Comparison of ENCODE assay signal across 10 cellular contexts in the genomic region with DNA sequence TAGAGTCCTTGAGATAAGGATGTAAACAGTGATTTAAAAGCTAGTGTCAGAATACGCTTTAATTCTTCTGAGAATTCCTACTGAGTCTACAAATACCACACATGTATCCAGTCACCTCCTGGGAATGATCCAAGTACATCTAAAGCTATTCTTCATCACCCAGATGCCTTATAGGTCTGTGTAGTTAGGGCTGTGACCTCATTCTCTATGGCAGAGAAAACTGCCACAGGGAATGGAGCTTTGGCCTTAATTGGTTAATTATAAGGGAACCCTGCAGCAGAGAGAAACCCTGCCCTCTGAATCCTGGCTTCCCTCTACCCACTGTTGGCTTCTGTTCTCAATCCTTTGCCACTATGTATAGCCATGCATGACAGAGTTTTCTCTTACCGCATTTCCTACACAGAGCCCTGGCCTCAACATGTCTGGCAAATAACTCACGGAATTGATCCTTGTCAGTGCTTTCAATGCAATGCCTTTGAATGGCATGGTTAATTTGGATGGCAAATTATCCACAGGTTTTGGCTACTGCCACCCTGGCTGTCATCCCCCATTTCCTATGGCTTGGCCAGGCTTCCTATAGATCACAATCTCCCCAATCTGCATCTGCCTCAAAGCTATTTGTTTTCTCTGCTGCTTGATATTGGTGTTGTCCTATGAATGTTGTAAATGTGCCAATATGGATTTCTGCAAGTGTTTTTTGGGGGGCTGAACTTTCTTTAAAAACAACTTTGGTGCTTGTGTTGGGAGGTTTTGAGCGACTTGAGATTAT. TPM values are rescaled to one million over a fixed set of nuclear protein-coding genes. Genes with fewer than 3 reads are reported as not detected.
A peak's percentile ranks its signal among the peaks of the same experiment; 100 is the strongest.
DNase-seq lines count a peak whose midpoint lies in the region; FAIRE-seq lines count a peak whose summit lies in the region.
"Had no signal": no experiment of that assay in that cellular context is flagged by ENCODE, and none has a peak within 500 bp of the region (broad histone marks: within the 10 kb centered on the region; RNA-seq: fewer than 3 reads in every experiment).

No MANE protein-coding gene starts in this region.

- H3K9me3 Mint-ChIP-seq in CD4-positive, alpha-beta memory T cell: peaks cover 0 to 3% (median 0%) of the 10 kb centered on the region in 8 donors

- peak overlapping the region in 2 of 7 donors; percentile 6 to 8 for H3K27ac Mint-ChIP-seq in CD4-positive, alpha-beta memory T cell

- no peaks in the 10 kb centered on the region for H3K9me3 ChIP-seq in CD4-positive, alpha-beta memory T cell (ENCODE audit: control insufficient read depth in 1 of 2, low read length in 2 of 2)

- H3K4me3 ChIP-seq in ACC112 (ENCODE audit: low read depth, low read length): no peak overlapping the region
- H3K4me3 ChIP-seq in CD4-positive, alpha-beta memory T cell (ENCODE audit: low read length in 2 of 2): no peak overlapping the region

- CTCF ChIA-PET in CD4-positive, alpha-beta memory T cell (lab: Charles Lee; ENCODE audit: partially characterized antibody): interaction anchor here (0.6 to 5.2 kb wide), 6 partner anchors 8 to 70 kb away, joined by 3 to 34 read pairs (median 6); no protein-coding TSS in a partner anchor

- H3K36me3 Mint-ChIP-seq in CD4-positive, alpha-beta memory T cell: no peaks in the 10 kb centered on the region

- peak; percentile 28 for FAIRE-seq in HTR-8/SVneo (lab: Jason Lieb, UNC)

- DNase-seq in HTR-8/SVneo (ENCODE audit: insufficient read length, low spot score) (no peak), astrocyte of the hippocampus (ENCODE audit: low read depth, low spot score) (peak; percentile 91), kidney tubule cell (ENCODE audit: low spot score) (peak; percentile 86), NCI-H524 treated with DMSO at 0.1 percent for 48 hours (lab: John Stamatoyannopoulos, UW) (no peak)
- no peak for DNase-seq in CD4-positive, alpha-beta memory T cell
- no peak for DNase-seq in effector CD8-positive, alpha-beta T cell (lab: John Stamatoyannopoulos, UW)
- DNase-seq in activated CD4-positive, alpha-beta T cell treated with anti-CD3 and anti-CD28 coated beads for 4 hours: no peak
- DNase-seq: Calu3; stimulated activated CD4-positive, alpha-beta T cell treated with anti-CD3 and anti-CD28 coated beads, Interleukin-4, amount 100 ng/mL, for 1 hour had no signal

- peaks cover 66% of the 10 kb centered on the region for H3K4me1 ChIP-seq in ACC112 (ENCODE audit: control insufficient read depth, insufficient read depth, low read length, unreplicated experiment)
- H3K4me1 ChIP-seq in CD4-positive, alpha-beta memory T cell (ENCODE audit: insufficient read depth, low read length): peaks cover 31% of the 10 kb centered on the region

- H3K27ac ChIP-seq in ACC112 (ENCODE audit: low read depth, low read length): peak overlapping the region; percentile 85
- H3K27ac ChIP-seq in CD4-positive, alpha-beta memory T cell (ENCODE audit: low read depth, low read length): no peak overlapping the region

- no peak overlapping the region for H2AFZ ChIP-seq in ACC112 (ENCODE audit: low read length, unreplicated experiment)

- H3K27me3 ChIP-seq in ACC112 (ENCODE audit: insufficient read depth, low read length): no peaks in the 10 kb centered on the region
- no peaks in the 10 kb centered on the region for H3K27me3 ChIP-seq in CD4-positive, alpha-beta memory T cell (ENCODE audit: insufficient read depth, low read length)

- POLR2A ChIA-PET in CD4-positive, alpha-beta memory T cell (lab: Charles Lee; ENCODE audit: partially characterized antibody): interaction anchor here (5.0 kb wide), 1 partner anchor 13 kb away, joined by 36 read pairs; no protein-coding TSS in a partner anchor

- intact Hi-C loops in CD4-positive, alpha-beta memory T cell (cut with micrococcal nuclease): no loop called here

- no peak overlapping the region for H3K4me3 Mint-ChIP-seq in CD4-positive, alpha-beta memory T cell

- no peaks in the 10 kb centered on the region for H3K27me3 Mint-ChIP-seq in CD4-positive, alpha-beta memory T cell

- no peaks in the 10 kb centered on the region for H3K36me3 ChIP-seq in ACC112 (ENCODE audit: insufficient read depth, low read length)
- H3K36me3 ChIP-seq in CD4-positive, alpha-beta memory T cell (ENCODE audit: insufficient read depth, low read length): no peaks in the 10 kb centered on the region

- H3K4me1 Mint-ChIP-seq in CD4-positive, alpha-beta memory T cell: peaks cover 18 to 42% (median 30%) of the 10 kb centered on the region in 4 donors

- peaks cover 19% of the 10 kb centered on the region for H3K79me2 ChIP-seq in ACC112 (ENCODE audit: control insufficient read depth, insufficient read depth, low read length, unreplicated experiment)

RNA-seq across cellular contexts. Expression of gene DIXDC1, which starts 2.9 kb away (rescaled TPM):
- 1 to 10 TPM; 1.1 to 2.1 TPM for total RNA-seq in CD4-positive, alpha-beta memory T cell
- polyA plus RNA-seq in CD4-positive, alpha-beta memory T cell: under 1 TPM; 0.72 to 0.75 TPM

RNA-seq across cellular contexts. Expression of gene C11orf52, which starts 21.3 kb away (rescaled TPM):
- total RNA-seq in CD4-positive, alpha-beta memory T cell: not detected
- polyA plus RNA-seq in CD4-positive, alpha-beta memory T cell: not detected

RNA-seq across cellular contexts. Expression of gene HSPB2, which starts 27.5 kb away (rescaled TPM):
- not detected for total RNA-seq in CD4-positive, alpha-beta memory T cell
- not detected for polyA plus RNA-seq in CD4-positive, alpha-beta memory T cell
- total RNA-seq: Calu3 had no signal

RNA-seq across cellular contexts. Expression of gene CRYAB, which starts 28.4 kb away (rescaled TPM):
- total RNA-seq in CD4-positive, alpha-beta memory T cell: not detected
- polyA plus RNA-seq in CD4-positive, alpha-beta memory T cell: not detected

Comparison
In these comparisons a context has a peak if more than half of its experiments do, and no peak if none do; other contexts are left out.
1. DNase-seq: peak in astrocyte of the hippocampus (single experiment) and kidney tubule cell (single experiment); none in HTR-8/SVneo (single experiment), NCI-H524 treated with DMSO at 0.1 percent for 48 hours (single experiment), CD4-positive, alpha-beta memory T cell (0 of 5), effector CD8-positive, alpha-beta T cell (single experiment) and activated CD4-positive, alpha-beta T cell treated with anti-CD3 and anti-CD28 coated beads for 4 hours (0 of 2).